10 cellular contexts compared by ENCODE assay signal in genomic region chr1:15916916-15917315, GRCh38. TPM values are rescaled to one million over a fixed set of nuclear protein-coding genes. Genes with fewer than 3 reads are reported as not detected.
A peak's percentile ranks its signal among the peaks of the same experiment; 100 is the strongest.
DNase-seq lines count a peak whose midpoint lies in the region; ATAC-seq and TF ChIP-seq lines count a peak whose summit lies in the region.
"Had no signal": no experiment of that assay in that cellular context is flagged by ENCODE, and none has a peak within 500 bp of the region (broad histone marks: within the 10 kb centered on the region; RNA-seq: fewer than 3 reads in every experiment).

No MANE protein-coding gene starts in this region.

- H3K36me3 Mint-ChIP-seq in T-helper 2 cell treated with Interferon-gamma antibody and Interleukin-4, amounts not matched to agents 5 μg/mL and 100 μg/mL, for 36 hours (ENCODE audit: low read depth): peaks cover 53% of the 10 kb centered on the region

- no peak overlapping the region for H3K27ac Mint-ChIP-seq in T-helper 2 cell treated with Interferon-gamma antibody and Interleukin-4, amounts not matched to agents 5 μg/mL and 100 μg/mL, for 36 hours

- H3K4me3 ChIP-seq in mammary epithelial cell (replicated peaks in 1 of 3; ENCODE audit: insufficient read depth in 1 of 3, low read depth in 2 of 3, low read length in 3 of 3): no peak overlapping the region
- no peak overlapping the region for H3K4me3 ChIP-seq in osteoblast (ENCODE audit: insufficient read depth, low read length)
- no peak overlapping the region for H3K4me3 ChIP-seq in coronary artery
- no peak overlapping the region for H3K4me3 ChIP-seq in HAP-1
- H3K4me3 ChIP-seq: SJSA1 had no signal

- H3K79me2 ChIP-seq in mammary epithelial cell (ENCODE audit: insufficient read depth, low read length) (peaks cover 73% of the 10 kb centered on the region), osteoblast (ENCODE audit: insufficient read depth, low read length) (peaks cover 28% of the 10 kb centered on the region)

- intact Hi-C loops in mammary epithelial cell (cut with micrococcal nuclease): loop anchor here (2.0 to 5.0 kb wide), 2 partner anchors 66 to 115 kb away; no protein-coding TSS in a partner anchor

- H3K27ac ChIP-seq in mammary epithelial cell (ENCODE audit: insufficient read depth, low read depth, low read length) (peak overlapping the region; percentile 57), osteoblast (ENCODE audit: low read depth, low read length) (peak overlapping the region; percentile 63), coronary artery (no peak overlapping the region)

- H3K4me1 ChIP-seq in mammary epithelial cell (ENCODE audit: insufficient read depth, low read length): peaks cover 36% of the 10 kb centered on the region
- H3K4me1 ChIP-seq in osteoblast (ENCODE audit: insufficient read depth, low read length): peaks cover 31% of the 10 kb centered on the region
- H3K4me1 ChIP-seq in HAP-1: no peaks in the 10 kb centered on the region

- DNase-seq in T-helper 2 cell treated with Interferon-gamma antibody and Interleukin-4, amounts not matched to agents 5 μg/mL and 100 μg/mL, for 36 hours (ENCODE audit: low spot score): no peak
- no peak for DNase-seq in T-helper 2 cell
- no peak for DNase-seq in mammary epithelial cell
- no peak for DNase-seq in osteoblast (ENCODE audit: insufficient read length, low spot score, missing footprints)
- no peak for DNase-seq in coronary artery (ENCODE audit: low spot score)
- DNase-seq in HAP-1 (ENCODE audit: low spot score in 2 of 2): no peak
- DNase-seq: transverse colon had no signal

- H4K20me1 ChIP-seq in mammary epithelial cell (ENCODE audit: insufficient read depth, low read length) (no peaks in the 10 kb centered on the region), osteoblast (ENCODE audit: insufficient read depth, low read length) (no peaks in the 10 kb centered on the region)

- CTCF ChIA-PET in mammary epithelial cell (lab: Charles Lee; ENCODE audit: low non-redundant PET): no interaction called here

- H3K9me3 ChIP-seq in mammary epithelial cell (replicated peaks; ENCODE audit: insufficient read depth, low read length): no peaks in the 10 kb centered on the region
- no peaks in the 10 kb centered on the region for H3K9me3 ChIP-seq in osteoblast (ENCODE audit: low read depth, low read length)
- H3K9me3 ChIP-seq in HAP-1: no peaks in the 10 kb centered on the region
- H3K9me3 ChIP-seq: SJSA1, transverse colon had no signal

- peaks cover 34% of the 10 kb centered on the region for H3K36me3 ChIP-seq in mammary epithelial cell (ENCODE audit: insufficient read depth, low read length)
- H3K36me3 ChIP-seq in osteoblast (ENCODE audit: insufficient read depth, low read length): peaks cover 20% of the 10 kb centered on the region
- H3K36me3 ChIP-seq in HAP-1 (replicated peaks): peaks cover 51% of the 10 kb centered on the region

- no TSS peak for BruUV-seq in mammary epithelial cell (replicated peaks; lab: Mats Ljungman, UMichigan)

- H3K4me2 ChIP-seq in mammary epithelial cell (ENCODE audit: insufficient read depth, low read depth, low read length): no peak overlapping the region
- H3K4me2 ChIP-seq in osteoblast (ENCODE audit: insufficient read depth, low read length): peak overlapping the region; percentile 81

- peak overlapping the region; percentile 5 for H3K4me3 Mint-ChIP-seq in T-helper 2 cell treated with Interferon-gamma antibody and Interleukin-4, amounts not matched to agents 5 μg/mL and 100 μg/mL, for 36 hours

- no peaks in the 10 kb centered on the region for H3K9me3 Mint-ChIP-seq in T-helper 2 cell treated with Interferon-gamma antibody and Interleukin-4, amounts not matched to agents 5 μg/mL and 100 μg/mL, for 36 hours

- peak; percentile 52 for ATAC-seq in HG03342 (IDR thresholded peaks at IDR 0.05; ENCODE audit: unreplicated experiment)
- no peak for ATAC-seq in GM18909 (IDR thresholded peaks at IDR 0.05; ENCODE audit: poor library complexity, unreplicated experiment)

- no peak overlapping the region for H3K9ac ChIP-seq in mammary epithelial cell (ENCODE audit: insufficient read depth, low read length)

- H3K27me3 Mint-ChIP-seq in T-helper 2 cell treated with Interferon-gamma antibody and Interleukin-4, amounts not matched to agents 5 μg/mL and 100 μg/mL, for 36 hours (ENCODE audit: low read depth): no peaks in the 10 kb centered on the region

- no peak overlapping the region for H2AFZ ChIP-seq in mammary epithelial cell (ENCODE audit: low read depth, low read length)
- no peak overlapping the region for H2AFZ ChIP-seq in osteoblast (ENCODE audit: low read length)

- dilution Hi-C loops in mammary epithelial cell (cut with HindIII; ENCODE audit: low sequenced_read_pairs): no loop called here

- H3K27me3 ChIP-seq in mammary epithelial cell (ENCODE audit: insufficient read depth, low read length) (no peaks in the 10 kb centered on the region), osteoblast (ENCODE audit: insufficient read depth, low read length) (no peaks in the 10 kb centered on the region), HAP-1 (ENCODE audit: low read depth) (no peaks in the 10 kb centered on the region)
- H3K27me3 ChIP-seq: SJSA1, transverse colon had no signal

- WGBS in mammary epithelial cell (ENCODE audit: low coverage, missing lambda C conversion rate): 96% methylated on average over 7 of the region's 7 CpGs

- in situ Hi-C loops in mammary epithelial cell (cut with MboI; ENCODE audit: low sequenced_read_pairs in 2 of 2): loop anchor here in 1 of 2 donors (25.0 kb wide), 2 partner anchors 105 to 695 kb away; partner anchors contain the start of genes NBPF1 and UQCRHL
- in situ Hi-C loops in HAP-1 (cut with MboI; ENCODE audit: low sequenced_read_pairs): no loop called here

- TF ChIP-seq CTCF in mammary epithelial cell (conservative IDR thresholded peaks at IDR 0.05 in 1 of 2, IDR thresholded peaks at IDR 0.05 in 1 of 2; ENCODE audit: extremely low read depth in 1 of 2, insufficient read depth in 1 of 2, low read depth in 1 of 2, low read length in 2 of 2) (no peak), osteoblast (IDR thresholded peaks at IDR 0.05; ENCODE audit: extremely low read depth, low read depth, low read length) (no peak), coronary artery (IDR thresholded peaks at IDR 0.05) (no peak)

- peaks cover 28% of the 10 kb centered on the region for H3K4me1 Mint-ChIP-seq in T-helper 2 cell treated with Interferon-gamma antibody and Interleukin-4, amounts not matched to agents 5 μg/mL and 100 μg/mL, for 36 hours (ENCODE audit: low read depth)

RNA-seq across cellular contexts. Expression of gene ZBTB17, which starts 59.0 kb away (rescaled TPM):
- total RNA-seq in mammary epithelial cell: 10 to 100 TPM; 26.2 to 36.6 TPM
- 25.2 TPM for polyA plus RNA-seq in mammary epithelial cell
- polyA minus RNA-seq in mammary epithelial cell: 13.7 TPM
- total RNA-seq in osteoblast: 25.0 and 29.7 TPM in 2 replicates

Comparison
In these comparisons a context has a peak if more than half of its experiments do, and no peak if none do; other contexts are left out.
1. H3K27ac ChIP-seq: peak in mammary epithelial cell (single experiment) and osteoblast (single experiment); none in coronary artery (0 of 2).